ENCODE assay signal across 12 cellular contexts in the genomic region with DNA sequence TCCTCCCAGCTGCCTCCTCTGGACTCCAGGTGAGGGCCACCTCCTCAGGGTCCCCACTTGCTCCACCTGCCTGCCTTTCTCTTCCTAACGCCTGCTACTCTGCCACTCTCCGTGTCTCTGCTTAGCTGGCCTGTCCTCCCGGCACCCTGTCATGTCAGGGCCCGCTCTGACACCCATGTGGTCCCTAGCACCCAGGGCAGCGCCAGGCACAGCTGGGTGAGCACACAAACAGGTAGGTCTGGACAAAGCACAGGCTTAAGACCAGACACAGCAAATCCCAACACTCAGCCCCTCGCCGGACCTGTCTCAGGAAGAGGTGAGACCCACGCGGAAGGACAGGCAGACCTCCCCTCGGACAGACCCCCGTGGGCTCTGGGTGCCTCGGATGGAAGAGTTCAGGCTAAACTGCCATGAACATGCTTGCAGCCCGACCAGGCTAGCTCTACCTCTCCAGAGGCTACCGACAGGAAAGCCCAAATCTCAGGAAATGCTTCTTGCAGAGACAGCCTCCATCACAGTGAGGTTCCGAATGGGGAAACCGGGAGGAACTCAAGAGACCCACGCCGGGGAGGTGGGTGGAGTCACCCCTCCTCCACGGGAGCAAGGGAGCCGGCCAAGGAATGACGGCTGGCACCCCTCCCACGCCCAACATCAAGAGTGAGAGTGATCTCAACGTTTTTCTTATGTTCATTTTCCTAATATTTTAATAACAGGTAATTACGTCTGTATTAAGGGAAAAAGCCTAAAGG. TPM values are rescaled to one million over a fixed set of nuclear protein-coding genes. Genes with fewer than 3 reads are reported as not detected.
A peak's percentile ranks its signal among the peaks of the same experiment; 100 is the strongest.
DNase-seq lines count a peak whose midpoint lies in the region; ATAC-seq and TF ChIP-seq lines count a peak whose summit lies in the region.
"Had no signal": no experiment of that assay in that cellular context is flagged by ENCODE, and none has a peak within 500 bp of the region (broad histone marks: within the 10 kb centered on the region; RNA-seq: fewer than 3 reads in every experiment).

No MANE protein-coding gene starts in this region.

- peak overlapping the region; percentile 90 for H3K27ac ChIP-seq in BLaER1
- H3K27ac ChIP-seq in body of pancreas: peak overlapping the region; percentile 42 to 86 (median 60)
- peak overlapping the region; percentile 43 for H3K27ac ChIP-seq in left ventricle myocardium inferior (replicated peaks)
- peak overlapping the region; percentile 50 for H3K27ac ChIP-seq in prostate gland

- H3K36me3 ChIP-seq in BLaER1 (no peaks in the 10 kb centered on the region), body of pancreas (replicated peaks in 1 of 2; ENCODE audit: insufficient read depth in 1 of 2, low read depth in 2 of 2) (no peaks in the 10 kb centered on the region), left ventricle myocardium inferior (no peaks in the 10 kb centered on the region), prostate gland (no peaks in the 10 kb centered on the region)

- peak; percentile 69 to 83 (median 73) for DNase-seq in body of pancreas
- DNase-seq in left ventricle myocardium inferior: peak; percentile 60
- no peak for DNase-seq in prostate gland (ENCODE audit: low spot score)
- no peak for DNase-seq in foreskin melanocyte
- DNase-seq in glomerular visceral epithelial cell (ENCODE audit: extremely low spot score): no peak
- no peak for DNase-seq in COLO668 (lab: John Stamatoyannopoulos, UW; ENCODE audit: unreplicated experiment)
- DNase-seq in SW 1271 (lab: John Stamatoyannopoulos, UW): no peak
- DNase-seq: activated CD4-positive, alpha-beta T cell treated with anti-CD3 and anti-CD28 coated beads for 36 hours; CD4-positive, CD25-positive, alpha-beta regulatory T cell; retina; RPMI8226 had no signal

- H3K9ac ChIP-seq in BLaER1: peak overlapping the region; percentile 81

- peak overlapping the region; percentile 98 for H3K4me2 ChIP-seq in BLaER1

- H3K9me3 ChIP-seq in BLaER1 (no peaks in the 10 kb centered on the region), body of pancreas (no peaks in the 10 kb centered on the region), left ventricle myocardium inferior (replicated peaks) (no peaks in the 10 kb centered on the region), prostate gland (no peaks in the 10 kb centered on the region)

- peaks cover 34% of the 10 kb centered on the region for H4K20me1 ChIP-seq in BLaER1

- TF ChIP-seq CTCF in body of pancreas (IDR thresholded peaks at IDR 0.05): no peak
- no peak for TF ChIP-seq CTCF in left ventricle myocardium inferior (IDR thresholded peaks at IDR 0.05; ENCODE audit: borderline replicate concordance)
- TF ChIP-seq CTCF in prostate gland (IDR thresholded peaks at IDR 0.05): no peak

- TF ChIP-seq POLR2A in body of pancreas (IDR thresholded peaks at IDR 0.05) (no peak), prostate gland (IDR thresholded peaks at IDR 0.05) (no peak)

- intact Hi-C loops in body of pancreas (cut with DNase I) (loop anchor here (5.0 kb wide), 1 partner anchor 39 kb away; no protein-coding TSS in a partner anchor), left ventricle myocardium inferior (cut with micrococcal nuclease) (no loop called here), prostate gland (cut with DNase I) (no loop called here)

- H3K4me3 ChIP-seq in BLaER1: peak overlapping the region; percentile 65
- no peak overlapping the region for H3K4me3 ChIP-seq in body of pancreas
- peak overlapping the region; percentile 43 for H3K4me3 ChIP-seq in left ventricle myocardium inferior
- H3K4me3 ChIP-seq in prostate gland: no peak overlapping the region

- peaks cover 94% of the 10 kb centered on the region for H3K4me1 ChIP-seq in BLaER1
- peaks cover 90% of the 10 kb centered on the region for H3K4me1 ChIP-seq in body of pancreas
- peaks cover 92% of the 10 kb centered on the region for H3K4me1 ChIP-seq in left ventricle myocardium inferior
- peaks cover 49% of the 10 kb centered on the region for H3K4me1 ChIP-seq in prostate gland (replicated peaks)

- H3K27me3 ChIP-seq in BLaER1: no peaks in the 10 kb centered on the region
- no peaks in the 10 kb centered on the region for H3K27me3 ChIP-seq in body of pancreas
- H3K27me3 ChIP-seq in left ventricle myocardium inferior (ENCODE audit: low read depth): no peaks in the 10 kb centered on the region
- no peaks in the 10 kb centered on the region for H3K27me3 ChIP-seq in prostate gland (replicated peaks; ENCODE audit: insufficient read depth)

- peak; percentile 26 for ATAC-seq in body of pancreas
- ATAC-seq: activated CD4-positive, alpha-beta T cell treated with anti-CD3 and anti-CD28 coated beads for 36 hours had no signal

- WGBS in body of pancreas, 2 donors: 19 to 22% methylated on average over 20 to 23 of the region's 24 CpGs
- whole genome bisulfite sequencing in prostate gland: 14% methylated on average over 24 of the region's 24 CpGs

RNA-seq across cellular contexts. Expression of a gene that starts 12.5 kb away (rescaled TPM):
- total RNA-seq in body of pancreas (10 to 100 TPM; 12.7 to 21.1 TPM), left ventricle myocardium inferior (31.8 TPM), prostate gland (10 to 100 TPM; 28.2 to 47.5 TPM)

RNA-seq across cellular contexts. Expression of a gene that starts 32.5 kb away (rescaled TPM):
- 10 to 100 TPM; 50.3 to 95.9 TPM for total RNA-seq in body of pancreas
- total RNA-seq in left ventricle myocardium inferior: 19.2 TPM
- 100 to 1,000 TPM in 1 of 2 donors, 10 to 100 TPM in 1; 62.0 to 105 TPM for total RNA-seq in prostate gland

Comparison
In these comparisons a context has a peak if more than half of its experiments do, and no peak if none do; other contexts are left out.
1. H3K4me3 ChIP-seq: peak in BLaER1 (single experiment) and left ventricle myocardium inferior (single experiment); none in body of pancreas (0 of 2) and prostate gland (0 of 2).
2. DNase-seq: peak in body of pancreas (4 of 4) and left ventricle myocardium inferior (single experiment); none in prostate gland (single experiment), foreskin melanocyte (single experiment), glomerular visceral epithelial cell (single experiment), COLO668 (single experiment) and SW 1271 (0 of 2).
3. Peak in every context shown above with its lines, with median percentiles within 50 percentile points of each other: H3K27ac ChIP-seq.